17 cellular contexts compared by ENCODE assay signal in the genomic region with DNA sequence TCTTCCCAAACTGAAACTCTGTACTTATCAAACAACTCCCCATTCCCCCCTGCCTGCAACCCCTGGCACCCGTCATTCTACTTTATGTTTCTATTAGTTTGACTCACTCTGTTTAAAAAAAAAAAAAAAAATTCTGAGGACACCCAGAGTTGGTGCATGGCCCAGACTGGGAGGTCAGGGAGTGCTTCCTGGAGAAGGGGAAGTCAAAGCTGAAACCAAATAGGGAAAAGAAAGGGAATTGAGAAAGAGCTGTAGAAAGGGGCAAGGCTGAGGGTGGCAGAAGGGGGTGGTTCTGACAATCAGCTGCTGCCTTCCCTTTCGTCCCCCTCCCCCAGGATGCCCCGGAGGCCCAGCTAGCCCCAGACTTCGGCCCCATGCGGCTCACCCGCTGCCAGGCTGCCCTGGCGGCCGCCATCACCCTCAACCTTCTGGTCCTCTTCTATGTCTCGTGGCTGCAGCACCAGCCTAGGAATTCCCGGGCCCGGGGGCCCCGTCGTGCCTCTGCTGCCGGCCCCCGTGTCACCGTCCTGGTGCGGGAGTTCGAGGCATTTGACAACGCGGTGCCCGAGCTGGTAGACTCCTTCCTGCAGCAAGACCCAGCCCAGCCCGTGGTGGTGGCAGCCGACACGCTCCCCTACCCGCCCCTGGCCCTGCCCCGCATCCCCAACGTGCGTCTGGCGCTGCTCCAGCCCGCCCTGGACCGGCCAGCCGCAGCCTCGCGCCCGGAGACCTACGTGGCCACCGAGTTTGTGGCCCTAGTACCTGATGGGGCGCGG. TPM values are rescaled to one million over a fixed set of nuclear protein-coding genes. Genes with fewer than 3 reads are reported as not detected.
A peak's percentile ranks its signal among the peaks of the same experiment; 100 is the strongest.
DNase-seq lines count a peak whose midpoint lies in the region; ATAC-seq, FAIRE-seq and TF ChIP-seq lines count a peak whose summit lies in the region.
"Had no signal": no experiment of that assay in that cellular context is flagged by ENCODE, and none has a peak within 500 bp of the region (broad histone marks: within the 10 kb centered on the region; RNA-seq: fewer than 3 reads in every experiment).

No MANE protein-coding gene starts in this region.

- no peak for ATAC-seq in GM19455 (IDR thresholded peaks at IDR 0.05; ENCODE audit: unreplicated experiment)
- ATAC-seq: WTC11 had no signal

- no peak overlapping the region for H3K27ac Mint-ChIP-seq in mesothelial cell of epicardium
- H3K27ac Mint-ChIP-seq: activated naive CD8-positive, alpha-beta T cell treated with anti-CD3 and anti-CD28 coated beads, Interleukin-2, amount 10 ng/mL, durations not matched to agents 7 days and 5 days; WTC11 had no signal

- no peak for TF ChIP-seq POLR2A in testis (IDR thresholded peaks at IDR 0.05)

- no peaks in the 10 kb centered on the region for H3K36me3 ChIP-seq in testis (ENCODE audit: low read depth, missing control alignments)

- peak; percentile 23 to 76 for DNase-seq in HL-60 (ENCODE audit: low read depth in 1 of 2, low spot score in 1 of 2)
- DNase-seq in astrocyte of the hippocampus (ENCODE audit: low read depth, low spot score): peak; percentile 29
- peak; percentile 51 for DNase-seq in iris pigment epithelial cell (ENCODE audit: low read depth)
- no peak for DNase-seq in testis
- no peak for DNase-seq in HTR-8/SVneo (ENCODE audit: insufficient read length, low spot score)
- no peak for DNase-seq in mesothelial cell of epicardium (ENCODE audit: low spot score in 2 of 2, unreplicated experiment in 2 of 2)
- no peak for DNase-seq in NCI-H1694 treated with DMSO at 0.1 percent for 48 hours (lab: John Stamatoyannopoulos, UW)
- DNase-seq: activated naive CD8-positive, alpha-beta T cell treated with anti-CD3 and anti-CD28 coated beads, Interleukin-2, amount 10 ng/mL, durations not matched to agents 7 days and 5 days; DMS 273 treated with DMSO at 0.1 percent for 48 hours; hippocampal formation; midbrain; NCI-H1105; NCI-H748 treated with DMSO at 0.1 percent for 48 hours had no signal

- no peaks in the 10 kb centered on the region for H3K27me3 Mint-ChIP-seq in mesothelial cell of epicardium (ENCODE audit: low read depth)
- H3K27me3 Mint-ChIP-seq: activated naive CD8-positive, alpha-beta T cell treated with anti-CD3 and anti-CD28 coated beads, Interleukin-2, amount 10 ng/mL, durations not matched to agents 7 days and 5 days had no signal

- H3K4me3 ChIP-seq in HL-60 (replicated peaks; ENCODE audit: insufficient read depth, low read length) (no peak overlapping the region), testis (peak overlapping the region; percentile 12 to 30)

- peaks cover 4% of the 10 kb centered on the region for H3K4me1 Mint-ChIP-seq in mesothelial cell of epicardium

- peaks cover 18% of the 10 kb centered on the region for H3K36me3 Mint-ChIP-seq in mesothelial cell of epicardium

- H3K27me3 ChIP-seq in HL-60 (ENCODE audit: insufficient read depth, poor library complexity, severe bottlenecking): no peaks in the 10 kb centered on the region
- H3K27me3 ChIP-seq in testis: no peaks in the 10 kb centered on the region

- peaks cover 3% of the 10 kb centered on the region for H3K4me1 ChIP-seq in testis

- TF ChIP-seq CTCF in HL-60 (IDR thresholded peaks at IDR 0.05; ENCODE audit: insufficient read depth, low read length) (no peak), testis (IDR thresholded peaks at IDR 0.05) (no peak), mesothelial cell of epicardium (IDR thresholded peaks at IDR 0.05; ENCODE audit: unreplicated experiment) (no peak)

- H3K9me3 ChIP-seq in testis: no peaks in the 10 kb centered on the region

- no peaks in the 10 kb centered on the region for H3K9me3 Mint-ChIP-seq in mesothelial cell of epicardium
- H3K9me3 Mint-ChIP-seq: activated naive CD8-positive, alpha-beta T cell treated with anti-CD3 and anti-CD28 coated beads, Interleukin-2, amount 10 ng/mL, durations not matched to agents 7 days and 5 days; WTC11 had no signal

- H3K27ac ChIP-seq in HL-60 (replicated peaks) (no peak overlapping the region), testis (no peak overlapping the region)

- no peak for FAIRE-seq in HTR-8/SVneo (lab: Jason Lieb, UNC)
- FAIRE-seq: GM12891, H1 had no signal

- intact Hi-C loops in testis (cut with DNase I; ENCODE audit: low total_unique reads): loop anchor here (5.0 to 10.0 kb wide), 2 partner anchors 87 to 240 kb away; no protein-coding TSS in a partner anchor

- WGBS in testis, 2 donors: 54 to 76% methylated on average over 33 to 36 of the region's 39 CpGs

- H3K4me3 Mint-ChIP-seq in mesothelial cell of epicardium: no peak overlapping the region
- H3K4me3 Mint-ChIP-seq: activated naive CD8-positive, alpha-beta T cell treated with anti-CD3 and anti-CD28 coated beads, Interleukin-2, amount 10 ng/mL, durations not matched to agents 7 days and 5 days; WTC11 had no signal

RNA-seq across cellular contexts. Expression of gene STRN4, which starts 9.0 kb away (rescaled TPM):
- total RNA-seq in testis (100 to 1,000 TPM; 229 to 308 TPM), mesothelial cell of epicardium (122 to 126 TPM (median 124 TPM) in 3 replicates)
- 213 TPM for polyA plus RNA-seq in testis (ENCODE audit: insufficient read depth, low read depth, low replicate concordance)

RNA-seq across cellular contexts. Expression of gene FKRP, which starts 9.4 kb away (rescaled TPM):
- total RNA-seq in testis: 10 to 100 TPM; 33.0 to 37.2 TPM
- 22.9 TPM for polyA plus RNA-seq in testis (ENCODE audit: insufficient read depth, low read depth, low replicate concordance)
- 34.3 to 40.6 TPM (median 37.0 TPM) in 3 replicates for total RNA-seq in mesothelial cell of epicardium

RNA-seq across cellular contexts. Expression of gene SLC1A5, which starts 33.1 kb away (rescaled TPM):
- 10 to 100 TPM; 58.1 to 69.9 TPM for total RNA-seq in testis
- 91.0 TPM for polyA plus RNA-seq in testis (ENCODE audit: insufficient read depth, low read depth, low replicate concordance)
- total RNA-seq in mesothelial cell of epicardium: 45.3 to 49.3 TPM (median 48.4 TPM) in 3 replicates

RNA-seq across cellular contexts. Expression of gene PRKD2, which starts 38.4 kb away (rescaled TPM):
- total RNA-seq in testis: 10 to 100 TPM; 25.6 to 35.4 TPM
- 22.6 TPM for polyA plus RNA-seq in testis (ENCODE audit: insufficient read depth, low read depth, low replicate concordance)
- 73.7 to 75.9 TPM (median 74.7 TPM) in 3 replicates for total RNA-seq in mesothelial cell of epicardium

Comparison
In these comparisons a context has a peak if more than half of its experiments do, and no peak if none do; other contexts are left out.
1. DNase-seq: peak in HL-60 (2 of 2), astrocyte of the hippocampus (single experiment) and iris pigment epithelial cell (single experiment); none in testis (single experiment), HTR-8/SVneo (single experiment), mesothelial cell of epicardium (0 of 2) and NCI-H1694 treated with DMSO at 0.1 percent for 48 hours (single experiment).